Comparison of ENCODE assay signal across 9 cellular contexts in the genomic region with DNA sequence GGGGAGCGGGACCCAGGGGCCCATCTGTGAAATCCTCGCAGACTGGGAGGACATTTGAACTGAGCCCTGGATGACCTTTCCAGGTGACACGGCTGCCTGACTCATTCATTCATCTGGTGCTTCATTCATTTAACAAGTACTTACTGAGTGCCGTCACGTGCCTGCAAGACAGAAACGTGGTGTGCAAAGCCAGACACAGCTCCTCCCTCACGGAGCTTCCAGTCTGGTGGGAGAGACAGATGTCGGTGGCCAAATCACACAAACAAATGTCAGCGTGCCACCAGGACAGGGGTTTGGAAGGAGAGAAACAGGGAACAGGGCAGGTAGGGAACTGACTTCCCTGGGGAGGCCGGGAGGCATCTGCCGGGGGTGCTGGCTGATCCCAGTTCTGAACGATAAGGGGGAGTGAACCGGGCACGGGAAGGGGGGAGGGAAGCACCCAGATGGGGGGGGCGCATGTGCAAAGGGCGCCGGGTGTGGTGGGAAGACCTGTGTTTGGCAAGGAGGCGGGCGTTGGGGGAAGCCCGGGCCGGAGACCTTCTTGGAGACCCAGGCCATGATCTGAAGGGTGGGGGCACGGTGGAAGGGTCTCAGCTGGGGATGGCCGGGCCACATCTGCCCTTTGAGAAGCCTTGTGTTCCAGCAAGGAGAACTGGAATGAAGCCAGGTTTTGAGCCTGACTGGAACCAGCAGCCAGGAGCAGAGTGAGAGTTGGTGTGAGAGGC.
DNase-seq lines count a peak whose midpoint lies in the region; ATAC-seq, FAIRE-seq and TF ChIP-seq lines count a peak whose summit lies in the region.
"Had no signal": no experiment of that assay in that cellular context is flagged by ENCODE, and none has a peak within 500 bp of the region (broad histone marks: within the 10 kb centered on the region; RNA-seq: fewer than 3 reads in every experiment).

No MANE protein-coding gene starts in this region.

- no peaks in the 10 kb centered on the region for H3K36me3 Mint-ChIP-seq in WTC11

- no peak overlapping the region for H3K4me3 Mint-ChIP-seq in WTC11

- H3K4me3 ChIP-seq in left ventricle myocardium inferior, result peak overlapping the region; percentile 32
- H3K4me3 ChIP-seq in small intestine (ENCODE audit: low read depth in 1 of 2, low read length in 2 of 2), result no peak overlapping the region

- H3K27me3 Mint-ChIP-seq in WTC11 (ENCODE audit: low read depth), result no peaks in the 10 kb centered on the region; the same call in 1 of the 2 replicates

- TF ChIP-seq CTCF in WTC11 (IDR thresholded peaks at IDR 0.05) (no peak), left ventricle myocardium inferior (IDR thresholded peaks at IDR 0.05; ENCODE audit: borderline replicate concordance) (no peak)

- DNase-seq in HTR-8/SVneo (ENCODE audit: insufficient read length, low spot score), result no peak
- no peak for DNase-seq in WTC11 (ENCODE audit: low spot score)
- no peak for DNase-seq in left ventricle myocardium inferior
- DNase-seq in small intestine, result peak; percentile 63
- DNase-seq in midbrain (lab: John Stamatoyannopoulos, UW), result no peak
- no peak for DNase-seq in NCI-H2029 (lab: John Stamatoyannopoulos, UW)
- DNase-seq: activated CD4-positive, CD25-positive, alpha-beta regulatory T cell treated with anti-CD3 and anti-CD28 coated beads, Interleukin-2, amount 50 U/mL, for 72 hours; GOT3 had no signal

- peak overlapping the region; percentile 97 for H3K27ac Mint-ChIP-seq in WTC11

- H3K9me3 Mint-ChIP-seq in WTC11, result no peaks in the 10 kb centered on the region

- intact Hi-C loops in left ventricle myocardium inferior (cut with micrococcal nuclease), result no loop called here

- H3K27me3 ChIP-seq in left ventricle myocardium inferior (ENCODE audit: low read depth), result no peaks in the 10 kb centered on the region
- no peaks in the 10 kb centered on the region for H3K27me3 ChIP-seq in small intestine (ENCODE audit: control insufficient read depth in 2 of 2, insufficient read depth in 2 of 2, low read length in 2 of 2)

- H3K4me1 Mint-ChIP-seq in WTC11, result peaks cover 40% of the 10 kb centered on the region

- peaks cover 83% of the 10 kb centered on the region for H3K4me1 ChIP-seq in left ventricle myocardium inferior
- H3K4me1 ChIP-seq in small intestine (ENCODE audit: control insufficient read depth in 2 of 2, insufficient read depth in 1 of 2, low read depth in 1 of 2, low read length in 1 of 2), result peaks cover 0 to 2% of the 10 kb centered on the region in 2 donors

- WGBS in small intestine, 3 donors, result 8 to 41% (median 27%) methylated on average over 23 of the region's 23 CpGs

- ATAC-seq in WTC11, result no peak
- ATAC-seq in HG02970 (IDR thresholded peaks at IDR 0.05; ENCODE audit: low FRiP score, unreplicated experiment), result no peak

- POLR2A ChIA-PET in WTC11 (lab: Charles Lee), result no interaction called here

- H3K9me3 ChIP-seq in left ventricle myocardium inferior (replicated peaks) (no peaks in the 10 kb centered on the region), small intestine (ENCODE audit: control insufficient read depth, low read depth) (no peaks in the 10 kb centered on the region)

- H3K27ac ChIP-seq in left ventricle myocardium inferior (replicated peaks) (peak overlapping the region; percentile 74), small intestine (ENCODE audit: low read depth in 1 of 2, low read length in 1 of 2) (peak overlapping the region in 1 of 2 donors; percentile 36)

- CTCF ChIA-PET in WTC11 (lab: Charles Lee), result interaction anchor here (0.5 to 1.9 kb wide), 7 partner anchors 18 to 104 kb away, joined by 3 to 7 read pairs (median 4); no protein-coding TSS in a partner anchor

- peak; percentile 54 for FAIRE-seq in HTR-8/SVneo (lab: Jason Lieb, UNC)
- FAIRE-seq in small intestine (lab: Jason Lieb, UNC), result no peak

- no peaks in the 10 kb centered on the region for H3K36me3 ChIP-seq in left ventricle myocardium inferior
- H3K36me3 ChIP-seq in small intestine (ENCODE audit: control insufficient read depth in 2 of 2, insufficient read depth in 2 of 2, low read length in 2 of 2), result no peaks in the 10 kb centered on the region

TF ChIP-seq in WTC11, 78 proteins besides CTCF, POLR2A, EP300 and RAD21:
- TF ChIP-seq, protein P1, sequence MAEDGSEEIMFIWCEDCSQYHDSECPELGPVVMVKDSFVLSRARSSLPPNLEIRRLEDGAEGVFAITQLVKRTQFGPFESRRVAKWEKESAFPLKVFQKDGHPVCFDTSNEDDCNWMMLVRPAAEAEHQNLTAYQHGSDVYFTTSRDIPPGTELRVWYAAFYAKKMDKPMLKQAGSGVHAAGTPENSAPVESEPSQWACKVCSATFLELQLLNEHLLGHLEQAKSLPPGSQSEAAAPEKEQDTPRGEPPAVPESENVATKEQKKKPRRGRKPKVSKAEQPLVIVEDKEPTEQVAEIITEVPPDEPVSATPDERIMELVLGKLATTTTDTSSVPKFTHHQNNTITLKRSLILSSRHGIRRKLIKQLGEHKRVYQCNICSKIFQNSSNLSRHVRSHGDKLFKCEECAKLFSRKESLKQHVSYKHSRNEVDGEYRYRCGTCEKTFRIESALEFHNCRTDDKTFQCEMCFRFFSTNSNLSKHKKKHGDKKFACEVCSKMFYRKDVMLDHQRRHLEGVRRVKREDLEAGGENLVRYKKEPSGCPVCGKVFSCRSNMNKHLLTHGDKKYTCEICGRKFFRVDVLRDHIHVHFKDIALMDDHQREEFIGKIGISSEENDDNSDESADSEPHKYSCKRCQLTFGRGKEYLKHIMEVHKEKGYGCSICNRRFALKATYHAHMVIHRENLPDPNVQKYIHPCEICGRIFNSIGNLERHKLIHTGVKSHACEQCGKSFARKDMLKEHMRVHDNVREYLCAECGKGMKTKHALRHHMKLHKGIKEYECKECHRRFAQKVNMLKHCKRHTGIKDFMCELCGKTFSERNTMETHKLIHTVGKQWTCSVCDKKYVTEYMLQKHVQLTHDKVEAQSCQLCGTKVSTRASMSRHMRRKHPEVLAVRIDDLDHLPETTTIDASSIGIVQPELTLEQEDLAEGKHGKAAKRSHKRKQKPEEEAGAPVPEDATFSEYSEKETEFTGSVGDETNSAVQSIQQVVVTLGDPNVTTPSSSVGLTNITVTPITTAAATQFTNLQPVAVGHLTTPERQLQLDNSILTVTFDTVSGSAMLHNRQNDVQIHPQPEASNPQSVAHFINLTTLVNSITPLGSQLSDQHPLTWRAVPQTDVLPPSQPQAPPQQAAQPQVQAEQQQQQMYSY (CRISPR knock-in tag; IDR thresholded peaks at IDR 0.05), result 0 out of 2 replicates have a peak, but pooled peaks have one; percentile 10
- TF ChIP-seq, protein P2, sequence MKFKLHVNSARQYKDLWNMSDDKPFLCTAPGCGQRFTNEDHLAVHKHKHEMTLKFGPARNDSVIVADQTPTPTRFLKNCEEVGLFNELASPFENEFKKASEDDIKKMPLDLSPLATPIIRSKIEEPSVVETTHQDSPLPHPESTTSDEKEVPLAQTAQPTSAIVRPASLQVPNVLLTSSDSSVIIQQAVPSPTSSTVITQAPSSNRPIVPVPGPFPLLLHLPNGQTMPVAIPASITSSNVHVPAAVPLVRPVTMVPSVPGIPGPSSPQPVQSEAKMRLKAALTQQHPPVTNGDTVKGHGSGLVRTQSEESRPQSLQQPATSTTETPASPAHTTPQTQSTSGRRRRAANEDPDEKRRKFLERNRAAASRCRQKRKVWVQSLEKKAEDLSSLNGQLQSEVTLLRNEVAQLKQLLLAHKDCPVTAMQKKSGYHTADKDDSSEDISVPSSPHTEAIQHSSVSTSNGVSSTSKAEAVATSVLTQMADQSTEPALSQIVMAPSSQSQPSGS (CRISPR knock-in tag; IDR thresholded peaks at IDR 0.05; ENCODE audit: borderline replicate concordance, low read depth), result no peak
